10 cellular contexts compared by ENCODE assay signal in the genomic region with DNA sequence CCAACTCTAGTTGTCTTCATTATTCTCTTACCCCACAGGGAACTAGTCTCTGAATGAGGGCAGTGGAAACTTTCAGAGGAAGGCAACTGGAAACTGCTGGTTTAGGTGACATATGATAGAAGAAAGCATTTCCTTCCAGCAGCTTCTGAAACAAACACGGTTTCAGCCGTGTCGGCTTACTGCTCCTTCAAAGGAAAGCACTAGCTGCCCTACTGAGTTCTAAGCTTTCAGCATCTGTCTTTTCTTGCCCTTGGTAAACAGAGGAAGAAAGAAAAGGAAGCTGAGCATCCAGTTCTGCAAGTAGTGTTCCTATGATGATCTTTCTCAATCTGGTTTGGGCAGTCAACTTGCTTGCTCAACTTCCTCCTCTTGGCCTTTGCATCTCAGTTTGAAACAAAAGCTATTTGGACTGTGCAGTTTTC.
A peak's percentile ranks its signal among the peaks of the same experiment; 100 is the strongest.
DNase-seq lines count a peak whose midpoint lies in the region; ATAC-seq and TF ChIP-seq lines count a peak whose summit lies in the region.
"Had no signal": no experiment of that assay in that cellular context is flagged by ENCODE, and none has a peak within 500 bp of the region (broad histone marks: within the 10 kb centered on the region; RNA-seq: fewer than 3 reads in every experiment).

No MANE protein-coding gene starts in this region.

- peaks cover 14% of the 10 kb centered on the region for H3K4me1 Mint-ChIP-seq in T-helper 1 cell treated with Interleukin-12 subunit alpha and Interleukin-12 subunit beta and Interleukin-4 antibody, amounts not matched to agents 30 μg/mL and 1 μg/mL, for 36 hours (ENCODE audit: low read depth)

- ATAC-seq in HG03045 (IDR thresholded peaks at IDR 0.05; ENCODE audit: unreplicated experiment), result no peak
- ATAC-seq: GM12878 had no signal

- H3K27ac ChIP-seq in suprapubic skin, result peak overlapping the region; percentile 19

- no peak for TF ChIP-seq EP300 in suprapubic skin (IDR thresholded peaks at IDR 0.05)

- peak overlapping the region; percentile 64 for H3K27ac Mint-ChIP-seq in T-helper 1 cell treated with Interleukin-12 subunit alpha and Interleukin-12 subunit beta and Interleukin-4 antibody, amounts not matched to agents 30 μg/mL and 1 μg/mL, for 36 hours

- no peaks in the 10 kb centered on the region for H3K36me3 Mint-ChIP-seq in T-helper 1 cell treated with Interleukin-12 subunit alpha and Interleukin-12 subunit beta and Interleukin-4 antibody, amounts not matched to agents 30 μg/mL and 1 μg/mL, for 36 hours (ENCODE audit: low read depth)

- H3K9me3 ChIP-seq in suprapubic skin, result no peaks in the 10 kb centered on the region

- no peak for TF ChIP-seq POLR2A in suprapubic skin (IDR thresholded peaks at IDR 0.05)

- H3K4me1 ChIP-seq in suprapubic skin, result peaks cover 4% of the 10 kb centered on the region

- no peaks in the 10 kb centered on the region for H3K27me3 ChIP-seq in suprapubic skin

- H3K4me3 ChIP-seq in fibroblast of pulmonary artery (replicated peaks; ENCODE audit: low read depth, low read length), result no peak overlapping the region
- H3K4me3 ChIP-seq in suprapubic skin, result no peak overlapping the region
- H3K4me3 ChIP-seq: GM12878 had no signal

- no peaks in the 10 kb centered on the region for H3K36me3 ChIP-seq in suprapubic skin

- TF ChIP-seq CTCF in fibroblast of pulmonary artery (IDR thresholded peaks at IDR 0.05; ENCODE audit: low read length, missing control alignments) (no peak), suprapubic skin (IDR thresholded peaks at IDR 0.05) (no peak)

- peak; percentile 3 for DNase-seq in activated T-cell treated with anti-CD3 and anti-CD28 coated beads for 1 hour (ENCODE audit: low read depth)
- no peak for DNase-seq in activated T-cell treated with anti-CD3 and anti-CD28 coated beads for 4 hours
- DNase-seq in fibroblast of pulmonary artery (ENCODE audit: low read depth), result peak; percentile 24
- no peak for DNase-seq in suprapubic skin (ENCODE audit: low spot score in 2 of 2)
- DNase-seq in DMS114 treated with DMSO at 0.1 percent for 48 hours (lab: John Stamatoyannopoulos, UW; ENCODE audit: unreplicated experiment), result no peak
- no peak for DNase-seq in NCI-H1930 (lab: John Stamatoyannopoulos, UW)
- DNase-seq: NCI-H446 had no signal

- 47% methylated on average over 3 of the region's 3 CpGs for WGBS in suprapubic skin

- no peaks in the 10 kb centered on the region for H3K9me3 Mint-ChIP-seq in T-helper 1 cell treated with Interleukin-12 subunit alpha and Interleukin-12 subunit beta and Interleukin-4 antibody, amounts not matched to agents 30 μg/mL and 1 μg/mL, for 36 hours

- peak overlapping the region; percentile 13 for H3K4me3 Mint-ChIP-seq in T-helper 1 cell treated with Interleukin-12 subunit alpha and Interleukin-12 subunit beta and Interleukin-4 antibody, amounts not matched to agents 30 μg/mL and 1 μg/mL, for 36 hours

- H3K27me3 Mint-ChIP-seq in T-helper 1 cell treated with Interleukin-12 subunit alpha and Interleukin-12 subunit beta and Interleukin-4 antibody, amounts not matched to agents 30 μg/mL and 1 μg/mL, for 36 hours (ENCODE audit: low read depth), result no peaks in the 10 kb centered on the region

Comparison
In these comparisons a context has a peak if more than half of its experiments do, and no peak if none do; other contexts are left out.
1. DNase-seq: peak in activated T-cell treated with anti-CD3 and anti-CD28 coated beads for 1 hour (single experiment) and fibroblast of pulmonary artery (single experiment); none in activated T-cell treated with anti-CD3 and anti-CD28 coated beads for 4 hours (single experiment), suprapubic skin (0 of 2), DMS114 treated with DMSO at 0.1 percent for 48 hours (single experiment) and NCI-H1930 (0 of 2).